8 cellular contexts compared by ENCODE assay signal in genomic region chr7:41881313-41882130, GRCh38.
DNase-seq lines count a peak whose midpoint lies in the region; ATAC-seq, FAIRE-seq and TF ChIP-seq lines count a peak whose summit lies in the region.

No MANE protein-coding gene starts in this region.

- H3K4me3 Mint-ChIP-seq in Calu3 (ENCODE audit: low read depth, unreplicated experiment) = no peak overlapping the region

- no peak overlapping the region for H3K4me3 ChIP-seq in neural cell (ENCODE audit: low read length)

- no peaks in the 10 kb centered on the region for H3K4me1 Mint-ChIP-seq in Calu3 (ENCODE audit: low read depth, unreplicated experiment)

- no peak overlapping the region for H3K9ac ChIP-seq in neural cell (ENCODE audit: low read length)

- H3K27me3 ChIP-seq in neural cell (ENCODE audit: insufficient read depth, low read depth, low read length) = no peaks in the 10 kb centered on the region

- no peak for TF ChIP-seq CTCF in neural cell (IDR thresholded peaks at IDR 0.05; ENCODE audit: poor library complexity, severe bottlenecking)
- TF ChIP-seq CTCF in Calu3 (IDR thresholded peaks at IDR 0.05; ENCODE audit: unreplicated experiment) = no peak

- H3K27me3 Mint-ChIP-seq in Calu3 (ENCODE audit: unreplicated experiment) = peaks cover 78% of the 10 kb centered on the region

- no TSS peak for BruUV-seq in Calu3 (replicated peaks; lab: Mats Ljungman, UMichigan)

- peak; percentile 59 for DNase-seq in GM18507 (ENCODE audit: extremely low spot score, insufficient read length, low read depth)
- peak; percentile 99 for DNase-seq in SIG-M5 treated with dmso at 0.1 percent for 504 hours (lab: John Stamatoyannopoulos, UW; ENCODE audit: unreplicated experiment)
- peak; percentile 77 for DNase-seq in activated naive CD4-positive, alpha-beta T cell treated with Interleukin-2 at 50 U/mL for 16 hours
- DNase-seq in G401 (ENCODE audit: low spot score) = no peak
- no peak for DNase-seq in Calu3
- no peak for DNase-seq in NCI-H2107 treated with DMSO at 0.1 percent for 48 hours (lab: John Stamatoyannopoulos, UW; ENCODE audit: unreplicated experiment)

- H3K36me3 Mint-ChIP-seq in Calu3 (ENCODE audit: insufficient read depth, unreplicated experiment) = no peaks in the 10 kb centered on the region

- no peaks in the 10 kb centered on the region for H3K36me3 ChIP-seq in neural cell (ENCODE audit: insufficient read depth, low read length)

- peaks cover 3% of the 10 kb centered on the region for H3K9me3 Mint-ChIP-seq in Calu3 (ENCODE audit: low read depth, unreplicated experiment)

- no peak for TF ChIP-seq EP300 in neural cell (conservative IDR thresholded peaks at IDR 0.05; ENCODE audit: poor library complexity, severe bottlenecking)

- H3K27ac ChIP-seq in neural cell (ENCODE audit: low read length) = no peak overlapping the region

- ATAC-seq in HG02870 (IDR thresholded peaks at IDR 0.05; ENCODE audit: unreplicated experiment) = peak; percentile 94

- H4K20me1 ChIP-seq in neural cell (ENCODE audit: insufficient read depth) = no peaks in the 10 kb centered on the region

- no peaks in the 10 kb centered on the region for H3K79me2 ChIP-seq in neural cell (replicated peaks; ENCODE audit: insufficient read depth, low read length)

- CTCF ChIA-PET in Calu3 (lab: Charles Lee) = no interaction called here

- in situ Hi-C loops in G401 (cut with HindIII; ENCODE audit: low sequenced_read_pairs) = no loop called here

- intact Hi-C loops in Calu3 (cut with micrococcal nuclease; ENCODE audit: unreplicated experiment) = no loop called here

- no peak overlapping the region for H3K27ac Mint-ChIP-seq in Calu3 (ENCODE audit: unreplicated experiment)

- no peaks in the 10 kb centered on the region for H3F3A ChIP-seq in neural cell (ENCODE audit: insufficient read depth, low read length, poor library complexity, severe bottlenecking)

- H3K9me3 ChIP-seq in neural cell (ENCODE audit: low read length) = no peaks in the 10 kb centered on the region

- peak; percentile 100 for FAIRE-seq in GM18507 (lab: Jason Lieb, UNC)

- no peak for TF ChIP-seq RAD21 in neural cell (conservative IDR thresholded peaks at IDR 0.05)

- no peak overlapping the region for H3K4me2 ChIP-seq in neural cell (ENCODE audit: low read length)

- no peak overlapping the region for H2AFZ ChIP-seq in neural cell (ENCODE audit: low read depth, low read length)

- no peaks in the 10 kb centered on the region for H3K9me2 ChIP-seq in neural cell (ENCODE audit: insufficient read depth, low read length)

TF ChIP-seq in neural cell, 6 proteins besides CTCF, POLR2A, EP300 and RAD21:
- no peak for TF ChIP-seq EZH2 (IDR thresholded peaks at IDR 0.05; ENCODE audit: borderline replicate concordance, insufficient read depth, low read length, poor library complexity, severe bottlenecking)
- TF ChIP-seq REST (IDR thresholded peaks at IDR 0.05; ENCODE audit: borderline replicate concordance) = peak; percentile 77
- TF ChIP-seq POLR2AphosphoS5 (IDR thresholded peaks at IDR 0.05) = no peak
TF ChIP-seq in neural cell: peak in this region for 1.

Comparison
In these comparisons a context has a peak if more than half of its experiments do, and no peak if none do; other contexts are left out.
1. DNase-seq: peak in GM18507 (single experiment), SIG-M5 treated with dmso at 0.1 percent for 504 hours (single experiment) and activated naive CD4-positive, alpha-beta T cell treated with Interleukin-2 at 50 U/mL for 16 hours (single experiment); none in G401 (single experiment), Calu3 (single experiment) and NCI-H2107 treated with DMSO at 0.1 percent for 48 hours (single experiment).